Comparison of ENCODE assay signal across 8 cellular contexts in genomic region chr12:80412343-80412953, GRCh38. TPM values are rescaled to one million over a fixed set of nuclear protein-coding genes. Genes with fewer than 3 reads are reported as not detected.
DNase-seq lines count a peak whose midpoint lies in the region; ATAC-seq, FAIRE-seq and TF ChIP-seq lines count a peak whose summit lies in the region.

No MANE protein-coding gene starts in this region.

- H3K4me3 ChIP-seq in HEK293 (ENCODE audit: low read depth, low read length) (no peak overlapping the region), MM.1S (ENCODE audit: low read length) (no peak overlapping the region), neutrophil (ENCODE audit: low read depth in 1 of 2, low read length in 1 of 2) (no peak overlapping the region)

- H3K27me3 ChIP-seq in MM.1S (replicated peaks; ENCODE audit: insufficient read depth, low read length), result no peaks in the 10 kb centered on the region
- H3K27me3 ChIP-seq in neutrophil, result no peaks in the 10 kb centered on the region

- H3K9ac ChIP-seq in MM.1S (ENCODE audit: low read length), result no peak overlapping the region

- H3K9me3 ChIP-seq in HEK293 (ENCODE audit: control insufficient read depth, insufficient read depth, low read depth, low read length) (no peaks in the 10 kb centered on the region), MM.1S (replicated peaks; ENCODE audit: insufficient read depth, low read length) (no peaks in the 10 kb centered on the region), neutrophil (no peaks in the 10 kb centered on the region)

- no peaks in the 10 kb centered on the region for H3K9me2 ChIP-seq in MM.1S (replicated peaks; ENCODE audit: insufficient read depth, low read length)

- TF ChIP-seq POLR2A in GM12892 (IDR thresholded peaks at IDR 0.05; ENCODE audit: low read depth, low read length), result no peak

- H3K4me2 ChIP-seq in MM.1S (ENCODE audit: low read depth, low read length), result no peak overlapping the region

- H2AFZ ChIP-seq in MM.1S (ENCODE audit: low read length), result no peak overlapping the region

- no peak overlapping the region for H3K27ac ChIP-seq in HEK293 (ENCODE audit: extremely low read depth, low read depth, low read length)
- H3K27ac ChIP-seq in MM.1S (ENCODE audit: low read length), result no peak overlapping the region
- no peak overlapping the region for H3K27ac ChIP-seq in neutrophil

- no peak for FAIRE-seq in GM12892 (lab: Jason Lieb, UNC)

- DNase-seq in MM.1S (peak; percentile 72), RPMI8226 (peak; percentile 67), GM12892 (ENCODE audit: insufficient read length) (no peak)
- no peak for DNase-seq in stimulated activated CD4-positive, alpha-beta T cell treated with anti-CD3 and anti-CD28 coated beads, Interleukin-4, amount 100 ng/mL, for 4 hours

- ATAC-seq in esophagus mucosa, result peak; percentile 65

- H4K20me1 ChIP-seq in MM.1S (ENCODE audit: insufficient read depth, low read length), result no peaks in the 10 kb centered on the region

- H3K79me2 ChIP-seq in MM.1S (ENCODE audit: low read length), result no peaks in the 10 kb centered on the region

- CTCF ChIA-PET in HEK293 (lab: Yijun Ruan, JAX), result interaction anchor here (0.6 to 3.2 kb wide), 12 partner anchors 8 to 847 kb away, joined by 3 to 17 read pairs (median 4); no protein-coding TSS in a partner anchor

- H3K36me3 ChIP-seq in HEK293 (ENCODE audit: control insufficient read depth in 2 of 2, insufficient read depth in 1 of 2, low read length in 2 of 2) (no peaks in the 10 kb centered on the region), MM.1S (replicated peaks; ENCODE audit: insufficient read depth, low read length) (no peaks in the 10 kb centered on the region), neutrophil (no peaks in the 10 kb centered on the region)

- H3K4me1 ChIP-seq in HEK293 (ENCODE audit: control insufficient read depth, insufficient read depth, low read length), result no peaks in the 10 kb centered on the region
- 0 out of 2 replicates have a peak, but pooled peaks cover 5% of the 10 kb centered on the region for H3K4me1 ChIP-seq in MM.1S (ENCODE audit: low read length)
- no peaks in the 10 kb centered on the region for H3K4me1 ChIP-seq in neutrophil (ENCODE audit: control insufficient read depth in 1 of 2, insufficient read depth in 1 of 2, low read depth in 1 of 2, low read length in 1 of 2)

- TF ChIP-seq CTCF in GM12874 (IDR thresholded peaks at IDR 0.05; ENCODE audit: insufficient read depth, low read depth, low read length) (peak; percentile 45; the same call in 1 of the 2 replicates), HEK293 (tag by site-specific recombination; IDR thresholded peaks at IDR 0.05) (no peak), MM.1S (IDR thresholded peaks at IDR 0.05; ENCODE audit: low read length) (peak; percentile 68), neutrophil (IDR thresholded peaks at IDR 0.05) (peak; percentile 29)

- POLR2A ChIA-PET in HEK293 (lab: Yijun Ruan, JAX), result no interaction called here

- no peaks in the 10 kb centered on the region for H3F3A ChIP-seq in MM.1S (ENCODE audit: insufficient read depth, low read length)

TF ChIP-seq in HEK293, 187 proteins besides CTCF, POLR2A, EP300 and RAD21:
- TF ChIP-seq ZNF654 (tag by site-specific recombination; IDR thresholded peaks at IDR 0.05; ENCODE audit: low read depth) (peak; percentile 69), ZBTB8A (tag by site-specific recombination; IDR thresholded peaks at IDR 0.05) (no peak), ZNF660 (tag by site-specific recombination; IDR thresholded peaks at IDR 0.05) (peak; percentile 55; the same call in 1 of the 2 replicates)

RNA-seq across cellular contexts. Expression of gene PTPRQ, which starts 31.6 kb away (rescaled TPM):
- 0.04 TPM for total RNA-seq in esophagus mucosa
- not detected for polyA plus RNA-seq in GM12892 (2012; ENCODE audit: missing spikeins)

Comparison
In these comparisons a context has a peak if more than half of its experiments do, and no peak if none do; other contexts are left out.
1. DNase-seq: peak in MM.1S (single experiment) and RPMI8226 (single experiment); none in stimulated activated CD4-positive, alpha-beta T cell treated with anti-CD3 and anti-CD28 coated beads, Interleukin-4, amount 100 ng/mL, for 4 hours (0 of 2) and GM12892 (single experiment).